Comparison of ENCODE assay signal across 1 cellular context in the genomic region with DNA sequence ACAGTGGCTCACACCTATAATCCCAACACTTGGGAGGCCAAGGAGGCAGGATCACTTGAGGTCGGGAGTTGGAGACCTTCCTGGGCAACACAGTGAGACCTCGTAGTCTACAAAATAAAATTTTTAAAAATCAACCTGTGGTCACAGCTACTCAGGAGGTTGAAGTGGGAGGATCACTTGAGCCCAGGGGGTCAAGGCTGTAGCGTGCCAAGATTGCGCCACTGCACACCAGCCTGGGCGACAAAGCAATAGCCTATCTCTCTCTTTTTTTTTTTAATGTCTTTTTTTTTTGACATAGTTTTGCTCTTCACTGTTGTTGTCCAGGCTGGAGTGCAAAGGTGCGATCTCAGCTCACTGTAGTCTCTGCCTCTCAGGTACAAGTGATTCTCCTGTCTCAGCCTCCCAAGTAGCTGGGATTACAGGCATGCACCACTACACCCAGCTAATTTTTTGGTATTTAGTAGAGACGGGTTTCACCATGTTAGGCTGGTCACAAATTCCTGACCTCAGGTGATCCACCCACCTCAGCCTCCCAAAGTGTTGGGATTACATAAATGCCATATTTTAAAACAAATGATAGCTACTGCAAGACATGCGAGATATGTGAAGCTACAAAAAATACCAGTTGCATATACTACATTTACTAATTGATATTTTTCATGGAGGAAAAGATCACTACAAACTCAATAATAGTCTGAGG.
TF ChIP-seq lines count a peak whose summit lies in the region.

No MANE protein-coding gene starts in this region.

TF ChIP-seq in WTC11, 78 proteins besides CTCF, POLR2A, EP300 and RAD21:
- TF ChIP-seq SP1 (CRISPR knock-in tag; conservative IDR thresholded peaks at IDR 0.05) (no peak), TEAD4 (CRISPR knock-in tag; IDR thresholded peaks at IDR 0.05) (no peak), ZNF219 (CRISPR knock-in tag; IDR thresholded peaks at IDR 0.05; ENCODE audit: borderline replicate concordance) (no peak), HMGA2 (CRISPR knock-in tag; IDR thresholded peaks at IDR 0.05) (no peak), ZNF263 (CRISPR knock-in tag; IDR thresholded peaks at IDR 0.05; ENCODE audit: low read depth) (no peak), NFATC4 (CRISPR knock-in tag; IDR thresholded peaks at IDR 0.05) (no peak), OVOL2 (CRISPR knock-in tag; IDR thresholded peaks at IDR 0.05; ENCODE audit: borderline replicate concordance) (no peak), MXD4 (CRISPR knock-in tag; IDR thresholded peaks at IDR 0.05; ENCODE audit: borderline replicate concordance) (no peak), ETV6 (CRISPR knock-in tag; IDR thresholded peaks at IDR 0.05) (no peak), NR1H2 (CRISPR knock-in tag; IDR thresholded peaks at IDR 0.05) (no peak), NFE2L1 (CRISPR knock-in tag; IDR thresholded peaks at IDR 0.05) (no peak)
- TF ChIP-seq, protein P1, sequence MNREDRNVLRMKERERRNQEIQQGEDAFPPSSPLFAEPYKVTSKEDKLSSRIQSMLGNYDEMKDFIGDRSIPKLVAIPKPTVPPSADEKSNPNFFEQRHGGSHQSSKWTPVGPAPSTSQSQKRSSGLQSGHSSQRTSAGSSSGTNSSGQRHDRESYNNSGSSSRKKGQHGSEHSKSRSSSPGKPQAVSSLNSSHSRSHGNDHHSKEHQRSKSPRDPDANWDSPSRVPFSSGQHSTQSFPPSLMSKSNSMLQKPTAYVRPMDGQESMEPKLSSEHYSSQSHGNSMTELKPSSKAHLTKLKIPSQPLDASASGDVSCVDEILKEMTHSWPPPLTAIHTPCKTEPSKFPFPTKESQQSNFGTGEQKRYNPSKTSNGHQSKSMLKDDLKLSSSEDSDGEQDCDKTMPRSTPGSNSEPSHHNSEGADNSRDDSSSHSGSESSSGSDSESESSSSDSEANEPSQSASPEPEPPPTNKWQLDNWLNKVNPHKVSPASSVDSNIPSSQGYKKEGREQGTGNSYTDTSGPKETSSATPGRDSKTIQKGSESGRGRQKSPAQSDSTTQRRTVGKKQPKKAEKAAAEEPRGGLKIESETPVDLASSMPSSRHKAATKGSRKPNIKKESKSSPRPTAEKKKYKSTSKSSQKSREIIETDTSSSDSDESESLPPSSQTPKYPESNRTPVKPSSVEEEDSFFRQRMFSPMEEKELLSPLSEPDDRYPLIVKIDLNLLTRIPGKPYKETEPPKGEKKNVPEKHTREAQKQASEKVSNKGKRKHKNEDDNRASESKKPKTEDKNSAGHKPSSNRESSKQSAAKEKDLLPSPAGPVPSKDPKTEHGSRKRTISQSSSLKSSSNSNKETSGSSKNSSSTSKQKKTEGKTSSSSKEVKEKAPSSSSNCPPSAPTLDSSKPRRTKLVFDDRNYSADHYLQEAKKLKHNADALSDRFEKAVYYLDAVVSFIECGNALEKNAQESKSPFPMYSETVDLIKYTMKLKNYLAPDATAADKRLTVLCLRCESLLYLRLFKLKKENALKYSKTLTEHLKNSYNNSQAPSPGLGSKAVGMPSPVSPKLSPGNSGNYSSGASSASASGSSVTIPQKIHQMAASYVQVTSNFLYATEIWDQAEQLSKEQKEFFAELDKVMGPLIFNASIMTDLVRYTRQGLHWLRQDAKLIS (CRISPR knock-in tag; IDR thresholded peaks at IDR 0.05; ENCODE audit: borderline replicate concordance) = no peak
- TF ChIP-seq, protein P2, sequence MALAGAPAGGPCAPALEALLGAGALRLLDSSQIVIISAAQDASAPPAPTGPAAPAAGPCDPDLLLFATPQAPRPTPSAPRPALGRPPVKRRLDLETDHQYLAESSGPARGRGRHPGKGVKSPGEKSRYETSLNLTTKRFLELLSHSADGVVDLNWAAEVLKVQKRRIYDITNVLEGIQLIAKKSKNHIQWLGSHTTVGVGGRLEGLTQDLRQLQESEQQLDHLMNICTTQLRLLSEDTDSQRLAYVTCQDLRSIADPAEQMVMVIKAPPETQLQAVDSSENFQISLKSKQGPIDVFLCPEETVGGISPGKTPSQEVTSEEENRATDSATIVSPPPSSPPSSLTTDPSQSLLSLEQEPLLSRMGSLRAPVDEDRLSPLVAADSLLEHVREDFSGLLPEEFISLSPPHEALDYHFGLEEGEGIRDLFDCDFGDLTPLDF (CRISPR knock-in tag; IDR thresholded peaks at IDR 0.05) = no peak
- TF ChIP-seq, protein P3, sequence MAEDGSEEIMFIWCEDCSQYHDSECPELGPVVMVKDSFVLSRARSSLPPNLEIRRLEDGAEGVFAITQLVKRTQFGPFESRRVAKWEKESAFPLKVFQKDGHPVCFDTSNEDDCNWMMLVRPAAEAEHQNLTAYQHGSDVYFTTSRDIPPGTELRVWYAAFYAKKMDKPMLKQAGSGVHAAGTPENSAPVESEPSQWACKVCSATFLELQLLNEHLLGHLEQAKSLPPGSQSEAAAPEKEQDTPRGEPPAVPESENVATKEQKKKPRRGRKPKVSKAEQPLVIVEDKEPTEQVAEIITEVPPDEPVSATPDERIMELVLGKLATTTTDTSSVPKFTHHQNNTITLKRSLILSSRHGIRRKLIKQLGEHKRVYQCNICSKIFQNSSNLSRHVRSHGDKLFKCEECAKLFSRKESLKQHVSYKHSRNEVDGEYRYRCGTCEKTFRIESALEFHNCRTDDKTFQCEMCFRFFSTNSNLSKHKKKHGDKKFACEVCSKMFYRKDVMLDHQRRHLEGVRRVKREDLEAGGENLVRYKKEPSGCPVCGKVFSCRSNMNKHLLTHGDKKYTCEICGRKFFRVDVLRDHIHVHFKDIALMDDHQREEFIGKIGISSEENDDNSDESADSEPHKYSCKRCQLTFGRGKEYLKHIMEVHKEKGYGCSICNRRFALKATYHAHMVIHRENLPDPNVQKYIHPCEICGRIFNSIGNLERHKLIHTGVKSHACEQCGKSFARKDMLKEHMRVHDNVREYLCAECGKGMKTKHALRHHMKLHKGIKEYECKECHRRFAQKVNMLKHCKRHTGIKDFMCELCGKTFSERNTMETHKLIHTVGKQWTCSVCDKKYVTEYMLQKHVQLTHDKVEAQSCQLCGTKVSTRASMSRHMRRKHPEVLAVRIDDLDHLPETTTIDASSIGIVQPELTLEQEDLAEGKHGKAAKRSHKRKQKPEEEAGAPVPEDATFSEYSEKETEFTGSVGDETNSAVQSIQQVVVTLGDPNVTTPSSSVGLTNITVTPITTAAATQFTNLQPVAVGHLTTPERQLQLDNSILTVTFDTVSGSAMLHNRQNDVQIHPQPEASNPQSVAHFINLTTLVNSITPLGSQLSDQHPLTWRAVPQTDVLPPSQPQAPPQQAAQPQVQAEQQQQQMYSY (CRISPR knock-in tag; IDR thresholded peaks at IDR 0.05) = no peak
- TF ChIP-seq, protein P4, sequence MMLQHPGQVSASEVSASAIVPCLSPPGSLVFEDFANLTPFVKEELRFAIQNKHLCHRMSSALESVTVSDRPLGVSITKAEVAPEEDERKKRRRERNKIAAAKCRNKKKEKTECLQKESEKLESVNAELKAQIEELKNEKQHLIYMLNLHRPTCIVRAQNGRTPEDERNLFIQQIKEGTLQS (CRISPR knock-in tag; conservative IDR thresholded peaks at IDR 0.05) = no peak
- TF ChIP-seq, protein P5, sequence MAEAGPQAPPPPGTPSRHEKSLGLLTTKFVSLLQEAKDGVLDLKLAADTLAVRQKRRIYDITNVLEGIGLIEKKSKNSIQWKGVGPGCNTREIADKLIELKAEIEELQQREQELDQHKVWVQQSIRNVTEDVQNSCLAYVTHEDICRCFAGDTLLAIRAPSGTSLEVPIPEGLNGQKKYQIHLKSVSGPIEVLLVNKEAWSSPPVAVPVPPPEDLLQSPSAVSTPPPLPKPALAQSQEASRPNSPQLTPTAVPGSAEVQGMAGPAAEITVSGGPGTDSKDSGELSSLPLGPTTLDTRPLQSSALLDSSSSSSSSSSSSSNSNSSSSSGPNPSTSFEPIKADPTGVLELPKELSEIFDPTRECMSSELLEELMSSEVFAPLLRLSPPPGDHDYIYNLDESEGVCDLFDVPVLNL (CRISPR knock-in tag; IDR thresholded peaks at IDR 0.05; ENCODE audit: borderline replicate concordance, low read depth) = no peak
